18 cellular contexts compared by ENCODE assay signal in genomic region chr5:95864944-95865504, GRCh38. TPM values are rescaled to one million over a fixed set of nuclear protein-coding genes. Genes with fewer than 3 reads are reported as not detected.
DNase-seq lines count a peak whose midpoint lies in the region; ATAC-seq and TF ChIP-seq lines count a peak whose summit lies in the region.
"Had no signal": no experiment of that assay in that cellular context is flagged by ENCODE, and none has a peak within 500 bp of the region (broad histone marks: within the 10 kb centered on the region; RNA-seq: fewer than 3 reads in every experiment).

No MANE protein-coding gene starts in this region.

- H3K27ac Mint-ChIP-seq in activated CD4-positive, alpha-beta memory T cell treated with anti-CD3 and anti-CD28 coated beads for 36 hours: peak overlapping the region; percentile 1
- no peak overlapping the region for H3K27ac Mint-ChIP-seq in activated CD4-positive, alpha-beta memory T cell treated with anti-CD3 and anti-CD28 coated beads, Interleukin-2, amount 10 ng/mL, durations not matched to agents 7 days and 5 days
- H3K27ac Mint-ChIP-seq: T-cell had no signal

- no peaks in the 10 kb centered on the region for H3K27me3 Mint-ChIP-seq in activated CD4-positive, alpha-beta memory T cell treated with anti-CD3 and anti-CD28 coated beads for 36 hours
- no peaks in the 10 kb centered on the region for H3K27me3 Mint-ChIP-seq in activated CD4-positive, alpha-beta memory T cell treated with anti-CD3 and anti-CD28 coated beads, Interleukin-2, amount 10 ng/mL, durations not matched to agents 7 days and 5 days

- H3K4me3 ChIP-seq in breast epithelium (no peak overlapping the region), lower lobe of right lung (no peak overlapping the region), upper lobe of left lung (no peak overlapping the region)
- H3K4me3 ChIP-seq: gastrocnemius medialis, PC-9 had no signal

- H3K9me3 ChIP-seq in breast epithelium (no peaks in the 10 kb centered on the region), lower lobe of right lung (no peaks in the 10 kb centered on the region), upper lobe of left lung (no peaks in the 10 kb centered on the region)
- H3K9me3 ChIP-seq: gastrocnemius medialis had no signal

- DNase-seq in activated CD4-positive, alpha-beta memory T cell treated with anti-CD3 and anti-CD28 coated beads for 36 hours: no peak
- no peak for DNase-seq in activated CD4-positive, alpha-beta memory T cell treated with anti-CD3 and anti-CD28 coated beads, Interleukin-2, amount 10 ng/mL, durations not matched to agents 7 days and 5 days
- DNase-seq in breast epithelium (ENCODE audit: low spot score in 2 of 2) (no peak), lower lobe of right lung (no peak), upper lobe of left lung (no peak), NCI-H1436 (lab: John Stamatoyannopoulos, UW) (no peak), NCI-H446 (lab: John Stamatoyannopoulos, UW) (no peak)
- DNase-seq: ACHN, amygdala, kidney glomerular epithelial cell, NCI-H1048, NCI-H226, PC-9, T-cell had no signal

- no peak for TF ChIP-seq CTCF in breast epithelium (IDR thresholded peaks at IDR 0.05)
- no peak for TF ChIP-seq CTCF in lower lobe of right lung (IDR thresholded peaks at IDR 0.05)
- TF ChIP-seq CTCF in upper lobe of left lung (IDR thresholded peaks at IDR 0.05): no peak

- 37 to 63% methylated on average over 6 of the region's 6 CpGs for WGBS in upper lobe of left lung, 2 donors

- CTCF ChIA-PET in activated CD4-positive, alpha-beta memory T cell treated with anti-CD3 and anti-CD28 coated beads for 36 hours (lab: Charles Lee): interaction anchor here (1.4 kb wide), 1 partner anchor 96 kb away, joined by 5 read pairs; the partner anchor contains the start of gene ELL2
- CTCF ChIA-PET in activated CD4-positive, alpha-beta memory T cell treated with anti-CD3 and anti-CD28 coated beads, Interleukin-2, amount 10 ng/mL, durations not matched to agents 7 days and 5 days (lab: Charles Lee): interaction anchor here (1.2 kb wide), 1 partner anchor 10 kb away, joined by 3 read pairs; no protein-coding TSS in a partner anchor

- TF ChIP-seq EP300 in upper lobe of left lung (IDR thresholded peaks at IDR 0.05): no peak

- intact Hi-C loops in activated CD4-positive, alpha-beta memory T cell treated with anti-CD3 and anti-CD28 coated beads for 36 hours (cut with micrococcal nuclease): no loop called here
- intact Hi-C loops in breast epithelium (cut with DNase I; ENCODE audit: low total_unique reads) (no loop called here), lower lobe of right lung (cut with DNase I) (no loop called here)

- no peak for ATAC-seq in lower lobe of right lung
- ATAC-seq in upper lobe of left lung (ENCODE audit: low FRiP score in 2 of 2): no peak
- ATAC-seq in HG02588 (IDR thresholded peaks at IDR 0.05; ENCODE audit: unreplicated experiment): no peak
- ATAC-seq: activated CD4-positive, CD25-positive, alpha-beta regulatory T cell treated with anti-CD3 and anti-CD28 coated beads, Interleukin-2, amount 50 U/mL, for 24 hours; gastrocnemius medialis; natural killer cell treated with Interleukin-12 subunit alpha and Interleukin-12 subunit beta and Interleukin-15 and Interleukin-18, amount 100 ng/mL, for 72 hours; T-cell had no signal

- H3K27me3 ChIP-seq in breast epithelium (no peaks in the 10 kb centered on the region), lower lobe of right lung (ENCODE audit: low read depth) (no peaks in the 10 kb centered on the region), upper lobe of left lung (no peaks in the 10 kb centered on the region)
- H3K27me3 ChIP-seq: gastrocnemius medialis had no signal

- POLR2A ChIA-PET in activated CD4-positive, alpha-beta memory T cell treated with anti-CD3 and anti-CD28 coated beads for 36 hours (lab: Charles Lee): no interaction called here
- POLR2A ChIA-PET in activated CD4-positive, alpha-beta memory T cell treated with anti-CD3 and anti-CD28 coated beads, Interleukin-2, amount 10 ng/mL, durations not matched to agents 7 days and 5 days (lab: Charles Lee): no interaction called here

- no peak for TF ChIP-seq POLR2A in breast epithelium (IDR thresholded peaks at IDR 0.05)
- peak in 1 of 4 donors; percentile 18 for TF ChIP-seq POLR2A in upper lobe of left lung (IDR thresholded peaks at IDR 0.05)

- no peaks in the 10 kb centered on the region for H3K36me3 ChIP-seq in breast epithelium
- no peaks in the 10 kb centered on the region for H3K36me3 ChIP-seq in lower lobe of right lung
- no peaks in the 10 kb centered on the region for H3K36me3 ChIP-seq in upper lobe of left lung
- H3K36me3 ChIP-seq: gastrocnemius medialis had no signal

- peaks cover 78% of the 10 kb centered on the region for H3K4me1 Mint-ChIP-seq in activated CD4-positive, alpha-beta memory T cell treated with anti-CD3 and anti-CD28 coated beads for 36 hours (ENCODE audit: low read depth)
- peaks cover 64% of the 10 kb centered on the region for H3K4me1 Mint-ChIP-seq in activated CD4-positive, alpha-beta memory T cell treated with anti-CD3 and anti-CD28 coated beads, Interleukin-2, amount 10 ng/mL, durations not matched to agents 7 days and 5 days

- no peak overlapping the region for H3K4me3 Mint-ChIP-seq in activated CD4-positive, alpha-beta memory T cell treated with anti-CD3 and anti-CD28 coated beads for 36 hours
- no peak overlapping the region for H3K4me3 Mint-ChIP-seq in activated CD4-positive, alpha-beta memory T cell treated with anti-CD3 and anti-CD28 coated beads, Interleukin-2, amount 10 ng/mL, durations not matched to agents 7 days and 5 days
- H3K4me3 Mint-ChIP-seq: natural killer cell treated with Interleukin-12 subunit alpha and Interleukin-12 subunit beta and Interleukin-15 and Interleukin-18, amount 100 ng/mL, for 72 hours; T-cell had no signal

- H3K27ac ChIP-seq in breast epithelium: peak overlapping the region; percentile 1 to 34
- peak overlapping the region; percentile 56 for H3K27ac ChIP-seq in lower lobe of right lung
- peak overlapping the region in 3 of 4 donors; percentile 11 to 85 (median 58) for H3K27ac ChIP-seq in upper lobe of left lung
- H3K27ac ChIP-seq: PC-9 had no signal

- H3K9me3 Mint-ChIP-seq in activated CD4-positive, alpha-beta memory T cell treated with anti-CD3 and anti-CD28 coated beads for 36 hours: peaks cover 2% of the 10 kb centered on the region
- no peaks in the 10 kb centered on the region for H3K9me3 Mint-ChIP-seq in activated CD4-positive, alpha-beta memory T cell treated with anti-CD3 and anti-CD28 coated beads, Interleukin-2, amount 10 ng/mL, durations not matched to agents 7 days and 5 days
- H3K9me3 Mint-ChIP-seq: natural killer cell treated with Interleukin-12 subunit alpha and Interleukin-12 subunit beta and Interleukin-15 and Interleukin-18, amount 100 ng/mL, for 72 hours; T-cell had no signal

- H3K4me1 ChIP-seq in breast epithelium: no peaks in the 10 kb centered on the region
- H3K4me1 ChIP-seq in lower lobe of right lung: peaks cover 49% of the 10 kb centered on the region
- H3K4me1 ChIP-seq in upper lobe of left lung: peaks cover 31 to 51% (median 43%) of the 10 kb centered on the region in 4 donors

- peaks cover 1% of the 10 kb centered on the region for H3K36me3 Mint-ChIP-seq in activated CD4-positive, alpha-beta memory T cell treated with anti-CD3 and anti-CD28 coated beads for 36 hours
- H3K36me3 Mint-ChIP-seq in activated CD4-positive, alpha-beta memory T cell treated with anti-CD3 and anti-CD28 coated beads, Interleukin-2, amount 10 ng/mL, durations not matched to agents 7 days and 5 days (ENCODE audit: low read depth): peaks cover 2% of the 10 kb centered on the region
- H3K36me3 Mint-ChIP-seq: T-cell had no signal

RNA-seq across cellular contexts. Expression of gene GLRX, which starts 42.5 kb away (rescaled TPM):
- total RNA-seq in activated CD4-positive, alpha-beta memory T cell treated with anti-CD3 and anti-CD28 coated beads for 36 hours: 10 to 100 TPM; 33.2 to 34.0 TPM
- 10 to 100 TPM; 71.6 to 72.5 TPM for total RNA-seq in activated CD4-positive, alpha-beta memory T cell treated with anti-CD3 and anti-CD28 coated beads, Interleukin-2, amount 10 ng/mL, durations not matched to agents 7 days and 5 days
- total RNA-seq in breast epithelium (100 to 1,000 TPM in 1 of 3 donors, 10 to 100 TPM in 2; 42.1 to 106 (median 72.8) TPM), lower lobe of right lung (115 TPM), upper lobe of left lung (10 to 100 TPM; 22.0 to 99.9 (median 78.5) TPM)
